ENCODE assay signal across 11 cellular contexts in genomic region chr13:99313473-99313872, GRCh38. TPM values are rescaled to one million over a fixed set of nuclear protein-coding genes. Genes with fewer than 3 reads are reported as not detected.
DNase-seq lines count a peak whose midpoint lies in the region; ATAC-seq and TF ChIP-seq lines count a peak whose summit lies in the region.
"Had no signal": no experiment of that assay in that cellular context is flagged by ENCODE, and none has a peak within 500 bp of the region (broad histone marks: within the 10 kb centered on the region; RNA-seq: fewer than 3 reads in every experiment).

No MANE protein-coding gene starts in this region.

- no peaks in the 10 kb centered on the region for H3K9me2 ChIP-seq in OCI-LY1 (ENCODE audit: low read depth, low read length)

- no peak overlapping the region for H3K4me3 Mint-ChIP-seq in endodermal cell

- H3K36me3 ChIP-seq in OCI-LY1 (ENCODE audit: insufficient read depth, low read length) (0 out of 2 replicates have a peak, but pooled peaks cover 4% of the 10 kb centered on the region), endodermal cell (ENCODE audit: control insufficient read depth, insufficient read depth, low read length) (peaks cover 37% of the 10 kb centered on the region), osteoblast (ENCODE audit: insufficient read depth, low read length) (no peaks in the 10 kb centered on the region)

- ATAC-seq in GM21367 (IDR thresholded peaks at IDR 0.05; ENCODE audit: unreplicated experiment), result no peak
- ATAC-seq in HG03280 (IDR thresholded peaks at IDR 0.05; ENCODE audit: unreplicated experiment), result no peak

- no peaks in the 10 kb centered on the region for H3K9me3 Mint-ChIP-seq in endodermal cell

- H3K4me1 ChIP-seq in OCI-LY1 (ENCODE audit: insufficient read depth, low read length, severe bottlenecking) (peaks cover 81% of the 10 kb centered on the region), endodermal cell (ENCODE audit: control insufficient read depth, insufficient read depth, low read length) (peaks cover 9% of the 10 kb centered on the region), osteoblast (ENCODE audit: insufficient read depth, low read length) (peaks cover 63% of the 10 kb centered on the region)
- H3K4me1 ChIP-seq: testis had no signal

- no peak overlapping the region for H2AFZ ChIP-seq in OCI-LY1 (ENCODE audit: low read length)
- no peak overlapping the region for H2AFZ ChIP-seq in osteoblast (ENCODE audit: low read length)

- H3F3A ChIP-seq in OCI-LY1 (ENCODE audit: insufficient read depth, low read length), result peaks cover 14% of the 10 kb centered on the region

- H3K36me3 Mint-ChIP-seq in endodermal cell (ENCODE audit: low read depth), result peaks cover 43% of the 10 kb centered on the region

- H3K4me2 ChIP-seq in OCI-LY1 (ENCODE audit: low read length) (no peak overlapping the region), osteoblast (ENCODE audit: insufficient read depth, low read length) (peak overlapping the region; percentile 5)

- peak; percentile 27 for DNase-seq in GM03348 (ENCODE audit: low spot score)
- no peak for DNase-seq in endodermal cell
- DNase-seq in osteoblast (ENCODE audit: insufficient read length, low spot score, missing footprints), result no peak
- no peak for DNase-seq in NK-92 treated with Interleukin-12 subunit alpha and Interleukin-12 subunit beta, amount 100 ng/mL, for 24 hours (lab: John Stamatoyannopoulos, UW)
- DNase-seq in NCI-H1694 (lab: John Stamatoyannopoulos, UW), result no peak
- DNase-seq: NCI-H1105, testis had no signal

- H3K27ac ChIP-seq in OCI-LY1 (ENCODE audit: low read depth, low read length, poor library complexity, severe bottlenecking), result peak overlapping the region; percentile 29
- peak overlapping the region; percentile 80 for H3K27ac ChIP-seq in endodermal cell (ENCODE audit: low read depth, low read length)
- H3K27ac ChIP-seq in osteoblast (ENCODE audit: low read depth, low read length), result peak overlapping the region; percentile 86
- H3K27ac ChIP-seq: SJSA1, testis had no signal

- H3K9ac ChIP-seq in OCI-LY1 (ENCODE audit: low read length), result no peak overlapping the region
- no peak overlapping the region for H3K9ac ChIP-seq in endodermal cell (ENCODE audit: extremely low read depth, low read length, poor library complexity, severe bottlenecking)

- H3K27me3 Mint-ChIP-seq in endodermal cell (ENCODE audit: insufficient read depth), result no peaks in the 10 kb centered on the region

- H3K79me2 ChIP-seq in OCI-LY1 (ENCODE audit: insufficient read depth, low read length) (peaks cover 4% of the 10 kb centered on the region; the same call in 1 of the 2 replicates), osteoblast (ENCODE audit: insufficient read depth, low read length) (peaks cover 4% of the 10 kb centered on the region)

- H4K20me1 ChIP-seq in OCI-LY1 (ENCODE audit: insufficient read depth, low read length), result no peaks in the 10 kb centered on the region
- no peaks in the 10 kb centered on the region for H4K20me1 ChIP-seq in osteoblast (ENCODE audit: insufficient read depth, low read length)

- WGBS in endodermal cell (ENCODE audit: insufficient coverage in 1 of 2, insufficient read length in 1 of 2), 2 experiments, result 63 to 93% methylated on average over 3 of the region's 3 CpGs

- peaks cover 23% of the 10 kb centered on the region for H3K4me1 Mint-ChIP-seq in endodermal cell

- H3K9me3 ChIP-seq in OCI-LY1 (ENCODE audit: low read length) (no peaks in the 10 kb centered on the region), endodermal cell (ENCODE audit: control insufficient read depth, low read length) (no peaks in the 10 kb centered on the region), osteoblast (ENCODE audit: low read depth, low read length) (no peaks in the 10 kb centered on the region)
- H3K9me3 ChIP-seq: testis had no signal

- TF ChIP-seq CTCF in OCI-LY1 (IDR thresholded peaks at IDR 0.05; ENCODE audit: low read length) (no peak), endodermal cell (conservative IDR thresholded peaks at IDR 0.05) (no peak), osteoblast (IDR thresholded peaks at IDR 0.05; ENCODE audit: extremely low read depth, low read depth, low read length) (no peak)

- H3K27me3 ChIP-seq in OCI-LY1 (ENCODE audit: insufficient read depth, low read length) (no peaks in the 10 kb centered on the region), endodermal cell (ENCODE audit: control insufficient read depth, insufficient read depth, low read length, poor library complexity, severe bottlenecking) (no peaks in the 10 kb centered on the region), osteoblast (ENCODE audit: insufficient read depth, low read length) (no peaks in the 10 kb centered on the region)
- H3K27me3 ChIP-seq: SJSA1, testis had no signal

- peak overlapping the region; percentile 54 for H3K27ac Mint-ChIP-seq in endodermal cell

- H3K4me3 ChIP-seq in OCI-LY1 (ENCODE audit: low read depth, low read length, poor library complexity, severe bottlenecking), result no peak overlapping the region
- no peak overlapping the region for H3K4me3 ChIP-seq in endodermal cell (ENCODE audit: low read length)
- no peak overlapping the region for H3K4me3 ChIP-seq in osteoblast (ENCODE audit: insufficient read depth, low read length)
- H3K4me3 ChIP-seq: SJSA1, testis had no signal

RNA-seq across cellular contexts. Expression of gene GPR183, which starts 6.3 kb away (rescaled TPM):
- total RNA-seq in endodermal cell (under 1 TPM in 1 of 2 donors, not detected in 1; 0.62 TPM), osteoblast (0.29 and 0.36 TPM in 2 replicates)
- 0.18 TPM for polyA plus RNA-seq in endodermal cell (2013, experiment 1 of 2)
- 0.29 TPM for polyA plus RNA-seq in endodermal cell (2013, experiment 2 of 2)

RNA-seq across cellular contexts. Expression of gene GPR18, which starts 55.3 kb away (rescaled TPM):
- not detected for total RNA-seq in endodermal cell
- not detected for polyA plus RNA-seq in endodermal cell (2013, experiment 1 of 2)
- not detected for polyA plus RNA-seq in endodermal cell (2013, experiment 2 of 2)
- total RNA-seq in osteoblast, result under 0.01 TPM in 1 of 2 replicates, not detected in the other
- total RNA-seq: SJSA1 had no signal

Comparison
In these comparisons a context has a peak if more than half of its experiments do, and no peak if none do; other contexts are left out.
1. H3K27ac ChIP-seq: peak in every context shown above with its lines; median percentile 86 in osteoblast; 80 in endodermal cell; 29 in OCI-LY1.